ENCODE assay signal across 30 cellular contexts in the genomic region with DNA sequence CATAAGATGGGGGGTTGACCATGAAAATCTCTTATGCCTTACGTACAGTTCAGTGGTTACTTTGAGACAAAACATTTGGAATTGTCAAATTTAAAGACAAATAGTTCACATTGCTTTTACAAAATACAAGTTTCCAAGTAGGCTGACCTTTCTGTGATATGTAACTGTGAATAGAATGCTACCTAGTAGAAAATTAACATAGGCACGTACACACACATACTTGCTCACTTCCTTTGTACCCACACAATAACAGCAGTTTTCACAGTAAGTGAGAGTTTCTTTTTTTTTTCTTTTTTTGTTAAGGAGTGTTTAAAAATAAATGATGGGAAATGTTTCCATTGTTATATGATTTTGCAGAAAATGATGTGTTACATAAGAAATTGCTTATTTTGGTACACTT. TPM values are rescaled to one million over a fixed set of nuclear protein-coding genes. Genes with fewer than 3 reads are reported as not detected.
"Had no signal": no experiment of that assay in that cellular context is flagged by ENCODE, and none has a peak within 500 bp of the region (broad histone marks: within the 10 kb centered on the region; RNA-seq: fewer than 3 reads in every experiment).

No MANE protein-coding gene starts in this region.

- ATAC-seq: activated naive CD8-positive, alpha-beta T cell treated with anti-CD3 and anti-CD28 coated beads, Interleukin-2, amount 50 U/mL, for 24 hours; activated T-cell treated with anti-CD3 and anti-CD28 coated beads, Interleukin-2, amount 50 U/mL, for 4 hours; activated T-helper 17 cell treated with anti-CD3 and anti-CD28 coated beads, Interleukin-2, amount 50 U/mL, for 72 hours; gastroesophageal sphincter; left colon; right lobe of liver; stimulated activated naive CD8-positive, alpha-beta T cell treated with anti-CD3 and anti-CD28 coated beads, Interleukin-15, Interleukin-2, amounts not matched to agents 100 U/mL and 50 U/mL, for 24 hours; WTC11 had no signal

- DNase-seq: activated CD4-positive, alpha-beta memory T cell treated with anti-CD3 and anti-CD28 coated beads, Interleukin-2, amount 10 ng/mL, durations not matched to agents 7 days and 5 days; activated CD4-positive, alpha-beta T cell treated with anti-CD3 and anti-CD28 coated beads for 1 hour; activated CD4-positive, alpha-beta T cell treated with anti-CD3 and anti-CD28 coated beads, Interleukin-2, amount 10 ng/mL, durations not matched to agents 7 days and 5 days; activated CD8-positive, alpha-beta memory T cell treated with anti-CD3 and anti-CD28 coated beads, Interleukin-2, amount 50 U/mL, for 48 hours; activated gamma-delta T cell treated with Interleukin-2 at 50 U/mL for 16 hours; activated naive CD4-positive, alpha-beta T cell treated with anti-CD3 and anti-CD28 coated beads, Interleukin-2, amount 50 U/mL, for 16 hours; activated naive CD8-positive, alpha-beta T cell treated with anti-CD3 and anti-CD28 coated beads, Interleukin-2, amount 50 U/mL, for 24 hours; activated T-cell treated with anti-CD3 and anti-CD28 coated beads, Interleukin-2, amount 50 U/mL, for 4 hours; amygdala; caudate nucleus; cortex of kidney; left colon; naive B cell; nephron progenitor cell; right lobe of liver; stimulated activated CD4-positive, alpha-beta T cell treated with anti-CD3 and anti-CD28 coated beads, Interleukin-2, amount 100 ng/mL, for 48 hours; stimulated activated naive CD8-positive, alpha-beta T cell treated with anti-CD3 and anti-CD28 coated beads, Interleukin-15, Interleukin-2, amounts not matched to agents 100 U/mL and 50 U/mL, for 24 hours; testis; upper lobe of left lung had no signal

- H3K27me3 Mint-ChIP-seq: activated CD4-positive, alpha-beta memory T cell treated with anti-CD3 and anti-CD28 coated beads, Interleukin-2, amount 10 ng/mL, durations not matched to agents 7 days and 5 days; activated CD4-positive, alpha-beta T cell treated with anti-CD3 and anti-CD28 coated beads, Interleukin-2, amount 10 ng/mL, durations not matched to agents 7 days and 5 days; activated naive CD8-positive, alpha-beta T cell treated with anti-CD3 and anti-CD28 coated beads, Interleukin-2, amount 50 U/mL, for 24 hours; naive B cell had no signal

- H3K9me3 Mint-ChIP-seq: activated CD4-positive, alpha-beta memory T cell treated with anti-CD3 and anti-CD28 coated beads, Interleukin-2, amount 10 ng/mL, durations not matched to agents 7 days and 5 days; activated CD4-positive, alpha-beta T cell treated with anti-CD3 and anti-CD28 coated beads, Interleukin-2, amount 10 ng/mL, durations not matched to agents 7 days and 5 days; activated naive CD8-positive, alpha-beta T cell treated with anti-CD3 and anti-CD28 coated beads, Interleukin-2, amount 50 U/mL, for 24 hours; activated T-cell treated with anti-CD3 and anti-CD28 coated beads, Interleukin-2, amount 50 U/mL, for 4 hours; activated T-helper 17 cell treated with anti-CD3 and anti-CD28 coated beads, Interleukin-2, amount 50 U/mL, for 72 hours; mesothelial cell of epicardium; nephron progenitor cell; WTC11 had no signal

- H3K4me3 Mint-ChIP-seq: activated CD4-positive, alpha-beta memory T cell treated with anti-CD3 and anti-CD28 coated beads, Interleukin-2, amount 10 ng/mL, durations not matched to agents 7 days and 5 days; activated CD4-positive, alpha-beta T cell treated with anti-CD3 and anti-CD28 coated beads, Interleukin-2, amount 10 ng/mL, durations not matched to agents 7 days and 5 days; activated naive CD8-positive, alpha-beta T cell treated with anti-CD3 and anti-CD28 coated beads, Interleukin-2, amount 50 U/mL, for 24 hours; activated T-cell treated with anti-CD3 and anti-CD28 coated beads, Interleukin-2, amount 50 U/mL, for 4 hours; activated T-helper 17 cell treated with anti-CD3 and anti-CD28 coated beads, Interleukin-2, amount 50 U/mL, for 72 hours; mesothelial cell of epicardium; naive B cell; nephron progenitor cell; WTC11 had no signal

- H3K36me3 Mint-ChIP-seq: mesothelial cell of epicardium, WTC11 had no signal

- H3K4me1 Mint-ChIP-seq: activated CD4-positive, alpha-beta memory T cell treated with anti-CD3 and anti-CD28 coated beads, Interleukin-2, amount 10 ng/mL, durations not matched to agents 7 days and 5 days; activated CD4-positive, alpha-beta T cell treated with anti-CD3 and anti-CD28 coated beads, Interleukin-2, amount 10 ng/mL, durations not matched to agents 7 days and 5 days; activated naive CD8-positive, alpha-beta T cell treated with anti-CD3 and anti-CD28 coated beads, Interleukin-2, amount 50 U/mL, for 24 hours; activated T-helper 17 cell treated with anti-CD3 and anti-CD28 coated beads, Interleukin-2, amount 50 U/mL, for 72 hours; mesothelial cell of epicardium; naive B cell; nephron progenitor cell had no signal

- H3K27ac Mint-ChIP-seq: activated CD4-positive, alpha-beta memory T cell treated with anti-CD3 and anti-CD28 coated beads, Interleukin-2, amount 10 ng/mL, durations not matched to agents 7 days and 5 days; activated CD4-positive, alpha-beta T cell treated with anti-CD3 and anti-CD28 coated beads, Interleukin-2, amount 10 ng/mL, durations not matched to agents 7 days and 5 days; activated naive CD8-positive, alpha-beta T cell treated with anti-CD3 and anti-CD28 coated beads, Interleukin-2, amount 50 U/mL, for 24 hours; activated T-helper 17 cell treated with anti-CD3 and anti-CD28 coated beads, Interleukin-2, amount 50 U/mL, for 72 hours; mesothelial cell of epicardium; naive B cell; nephron progenitor cell; WTC11 had no signal

RNA-seq across cellular contexts. Expression of gene SP8, which starts 53.3 kb away (rescaled TPM):
- total RNA-seq: activated CD4-positive, alpha-beta memory T cell treated with anti-CD3 and anti-CD28 coated beads, Interleukin-2, amount 10 ng/mL, durations not matched to agents 7 days and 5 days; activated CD4-positive, alpha-beta T cell treated with anti-CD3 and anti-CD28 coated beads, Interleukin-2, amount 10 ng/mL, durations not matched to agents 7 days and 5 days; activated T-cell treated with anti-CD3 and anti-CD28 coated beads, Interleukin-2, amount 50 U/mL, for 4 hours; activated T-helper 17 cell treated with anti-CD3 and anti-CD28 coated beads, Interleukin-2, amount 50 U/mL, for 72 hours; chondrocyte; fibroblast of lung; fibroblast of villous mesenchyme; gastroesophageal sphincter; left colon; liver; mesothelial cell of epicardium; osteocyte; posterior vena cava; right lobe of liver; skeletal muscle tissue; upper lobe of left lung had no signal
